ENCODE assay signal across 25 cellular contexts in genomic region chr2:228720895-228721294, GRCh38.
"Had no signal": no experiment of that assay in that cellular context is flagged by ENCODE, and none has a peak within 500 bp of the region (broad histone marks: within the 10 kb centered on the region; RNA-seq: fewer than 3 reads in every experiment).

No MANE protein-coding gene starts in this region.

- H3K9me3 ChIP-seq: pancreas, prostate gland, right lobe of liver, sigmoid colon, tibial artery, transverse colon, upper lobe of right lung, uterus had no signal

- DNase-seq: naive thymus-derived CD4-positive, alpha-beta T cell; natural killer cell; occipital lobe; pancreas; right cardiac atrium; right lobe of liver; sigmoid colon; small intestine; stimulated activated CD4-positive, alpha-beta T cell treated with anti-CD3 and anti-CD28 coated beads, Interleukin-15, amount 100 ng/mL, for 24 hours; stimulated activated CD4-positive, alpha-beta T cell treated with anti-CD3 and anti-CD28 coated beads, Interleukin-2, amount 100 ng/mL, for 24 hours; stimulated activated CD4-positive, alpha-beta T cell treated with anti-CD3 and anti-CD28 coated beads, Interleukin-2, amount 100 ng/mL, for 48 hours; stimulated activated CD4-positive, alpha-beta T cell treated with anti-CD3 and anti-CD28 coated beads, Interleukin-4, amount 100 ng/mL, for 24 hours; stimulated activated naive B cell treated with anti-CD40 and anti-IgM and Interleukin-4, amounts not matched to agents 10 μg/mL and 1 μg/mL and 100 μg/mL, for 72 hours; stimulated activated naive CD4-positive, alpha-beta T cell treated with Interleukin-2 at 50 U/mL for 16 hours; stomach; tibial artery; transverse colon; upper lobe of right lung; uterus had no signal

- H3K27ac ChIP-seq: neural progenitor cell, pancreas, prostate gland, right lobe of liver, sigmoid colon, stomach, tibial artery, transverse colon, upper lobe of right lung, uterus had no signal

- H3K4me1 ChIP-seq: neural progenitor cell, pancreas, prostate gland, right lobe of liver, sigmoid colon, stomach, transverse colon, upper lobe of right lung, uterus had no signal

- H2AFZ ChIP-seq: neural progenitor cell had no signal

- H3K27me3 Mint-ChIP-seq: naive thymus-derived CD4-positive, alpha-beta T cell; stimulated activated naive B cell treated with anti-CD40 and anti-IgM and Interleukin-4, amounts not matched to agents 10 μg/mL and 1 μg/mL and 100 μg/mL, for 72 hours; stimulated activated naive CD8-positive, alpha-beta T cell treated with anti-CD3 and anti-CD28 coated beads, Interleukin-15, Interleukin-2, amounts not matched to agents 100 ng/mL and 50 ng/mL, for 24 hours; type B pancreatic cell had no signal

- H3K4me2 ChIP-seq: neural progenitor cell had no signal

- ATAC-seq: naive thymus-derived CD4-positive, alpha-beta T cell; natural killer cell; pancreas; right cardiac atrium; right lobe of liver; stimulated activated effector memory CD8-positive, alpha-beta T cell treated with anti-CD3 and anti-CD28 coated beads, Interleukin-12 subunit alpha, Interleukin-12 subunit beta, amount 100 ng/mL, for 72 hours; stimulated activated naive B cell treated with anti-CD40 and anti-IgM and Interleukin-4, amounts not matched to agents 10 μg/mL and 1 μg/mL and 100 μg/mL, for 72 hours; upper lobe of right lung had no signal

- H3K9me3 Mint-ChIP-seq: nephron, neural progenitor cell, type B pancreatic cell had no signal

- H3K4me3 ChIP-seq: neural progenitor cell, pancreas, prostate gland, right lobe of liver, sigmoid colon, stomach, tibial artery, transverse colon, upper lobe of right lung, uterus had no signal

- H3K36me3 ChIP-seq: neural progenitor cell, pancreas, prostate gland, right lobe of liver, sigmoid colon, stomach, tibial artery, transverse colon, upper lobe of right lung, uterus had no signal

- H3K9ac ChIP-seq: neural progenitor cell had no signal

- H3K27me3 ChIP-seq: neural progenitor cell, pancreas, right lobe of liver, sigmoid colon, stomach, tibial artery, transverse colon, upper lobe of right lung, uterus had no signal

- FAIRE-seq: pancreas, small intestine had no signal

- H3K4me3 Mint-ChIP-seq: naive thymus-derived CD4-positive, alpha-beta T cell; natural killer cell; nephron; neural progenitor cell; stimulated activated effector memory CD8-positive, alpha-beta T cell treated with anti-CD3 and anti-CD28 coated beads, Interleukin-12 subunit alpha, Interleukin-12 subunit beta, amount 100 ng/mL, for 72 hours; stimulated activated naive B cell treated with anti-CD40 and anti-IgM and Interleukin-4, amounts not matched to agents 10 μg/mL and 1 μg/mL and 100 μg/mL, for 72 hours; stimulated activated naive CD8-positive, alpha-beta T cell treated with anti-CD3 and anti-CD28 coated beads, Interleukin-15, Interleukin-2, amounts not matched to agents 100 ng/mL and 50 ng/mL, for 24 hours; type B pancreatic cell had no signal

- H3K4me1 Mint-ChIP-seq: naive thymus-derived CD4-positive, alpha-beta T cell; natural killer cell; nephron; neural progenitor cell; stimulated activated effector memory CD8-positive, alpha-beta T cell treated with anti-CD3 and anti-CD28 coated beads, Interleukin-12 subunit alpha, Interleukin-12 subunit beta, amount 100 ng/mL, for 72 hours; stimulated activated naive B cell treated with anti-CD40 and anti-IgM and Interleukin-4, amounts not matched to agents 10 μg/mL and 1 μg/mL and 100 μg/mL, for 72 hours had no signal

- H3K27ac Mint-ChIP-seq: naive thymus-derived CD4-positive, alpha-beta T cell; natural killer cell; nephron; neural progenitor cell; stimulated activated effector memory CD8-positive, alpha-beta T cell treated with anti-CD3 and anti-CD28 coated beads, Interleukin-12 subunit alpha, Interleukin-12 subunit beta, amount 100 ng/mL, for 72 hours; stimulated activated naive B cell treated with anti-CD40 and anti-IgM and Interleukin-4, amounts not matched to agents 10 μg/mL and 1 μg/mL and 100 μg/mL, for 72 hours; stimulated activated naive CD8-positive, alpha-beta T cell treated with anti-CD3 and anti-CD28 coated beads, Interleukin-15, Interleukin-2, amounts not matched to agents 100 ng/mL and 50 ng/mL, for 24 hours; type B pancreatic cell had no signal

- H3K36me3 Mint-ChIP-seq: naive thymus-derived CD4-positive, alpha-beta T cell; neural progenitor cell; stimulated activated effector memory CD8-positive, alpha-beta T cell treated with anti-CD3 and anti-CD28 coated beads, Interleukin-12 subunit alpha, Interleukin-12 subunit beta, amount 100 ng/mL, for 72 hours; stimulated activated naive B cell treated with anti-CD40 and anti-IgM and Interleukin-4, amounts not matched to agents 10 μg/mL and 1 μg/mL and 100 μg/mL, for 72 hours; type B pancreatic cell had no signal
